ENCODE assay signal across 13 cellular contexts in genomic region chr1:91835087-91835521, GRCh38.
"Had no signal": no experiment of that assay in that cellular context is flagged by ENCODE, and none has a peak within 500 bp of the region (broad histone marks: within the 10 kb centered on the region; RNA-seq: fewer than 3 reads in every experiment).

No MANE protein-coding gene starts in this region.

- H3K9me3 ChIP-seq: adrenal gland, colonic mucosa, neutrophil, suprapubic skin had no signal

- H3K4me1 Mint-ChIP-seq: memory B cell had no signal

- H3K36me3 Mint-ChIP-seq: memory B cell had no signal

- H3K27ac Mint-ChIP-seq: activated CD4-positive, alpha-beta T cell treated with anti-CD3 and anti-CD28 coated beads, Interleukin-2, amount 10 ng/mL, durations not matched to agents 7 days and 5 days; memory B cell had no signal

- H3K36me3 ChIP-seq: adrenal gland, colonic mucosa, neutrophil, suprapubic skin had no signal

- ATAC-seq: right cardiac atrium had no signal

- H3K4me3 Mint-ChIP-seq: activated CD4-positive, alpha-beta T cell treated with anti-CD3 and anti-CD28 coated beads, Interleukin-2, amount 10 ng/mL, durations not matched to agents 7 days and 5 days; memory B cell had no signal

- H3K27ac ChIP-seq: adrenal gland, colonic mucosa, neutrophil, suprapubic skin had no signal

- H3K27me3 Mint-ChIP-seq: activated CD4-positive, alpha-beta T cell treated with anti-CD3 and anti-CD28 coated beads, Interleukin-2, amount 10 ng/mL, durations not matched to agents 7 days and 5 days had no signal

- DNase-seq: activated CD4-positive, alpha-beta T cell treated with anti-CD3 and anti-CD28 coated beads, Interleukin-2, amount 10 ng/mL, durations not matched to agents 7 days and 5 days; activated CD4-positive, CD25-positive, alpha-beta regulatory T cell; activated naive CD4-positive, alpha-beta T cell treated with anti-CD3 and anti-CD28 coated beads, Interleukin-2, amount 50 U/mL, for 16 hours; caudate nucleus; colonic mucosa; hippocampal formation; posterior cingulate gyrus; right cardiac atrium; stimulated activated naive CD4-positive, alpha-beta T cell had no signal

- H3K9me3 Mint-ChIP-seq: activated CD4-positive, alpha-beta T cell treated with anti-CD3 and anti-CD28 coated beads, Interleukin-2, amount 10 ng/mL, durations not matched to agents 7 days and 5 days; memory B cell had no signal

- H3K27me3 ChIP-seq: adrenal gland, colonic mucosa, neutrophil, suprapubic skin had no signal

- H3K4me3 ChIP-seq: adrenal gland, colonic mucosa, suprapubic skin had no signal
